ENCODE assay signal across 16 cellular contexts in the genomic region with DNA sequence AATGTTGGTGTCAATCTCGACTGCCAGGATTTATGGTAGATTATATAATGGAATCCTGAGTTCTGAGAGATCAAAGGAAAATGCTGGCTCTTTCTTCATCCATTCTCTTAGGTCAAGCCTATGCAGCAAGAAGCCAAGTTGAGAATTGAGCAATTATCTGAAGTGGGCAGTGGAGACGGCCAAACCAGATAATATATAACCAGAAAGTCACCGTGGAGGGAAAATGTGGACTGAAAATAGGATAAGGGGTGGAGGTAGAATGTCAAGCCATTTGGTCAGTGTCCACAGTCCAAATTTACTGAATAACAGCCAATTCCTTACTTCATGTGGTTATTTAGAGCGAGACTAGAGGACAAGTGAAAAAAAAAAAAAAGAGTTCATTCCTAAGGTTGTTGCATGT.
DNase-seq lines count a peak whose midpoint lies in the region; ATAC-seq and TF ChIP-seq lines count a peak whose summit lies in the region.
"Had no signal": no experiment of that assay in that cellular context is flagged by ENCODE, and none has a peak within 500 bp of the region (broad histone marks: within the 10 kb centered on the region; RNA-seq: fewer than 3 reads in every experiment).

No MANE protein-coding gene starts in this region.

- intact Hi-C loops in Right ventricle myocardium superior (cut with DNase I): no loop called here
- intact Hi-C loops in left ventricle myocardium inferior (cut with micrococcal nuclease): loop anchor here (10.0 kb wide), 1 partner anchor 425 kb away; no protein-coding TSS in a partner anchor
- intact Hi-C loops in vagina (cut with DNase I): no loop called here

- no peak overlapping the region for H3K4me2 ChIP-seq in neural cell (ENCODE audit: low read length)
- H3K4me2 ChIP-seq: BLaER1 had no signal

- H3K36me3 ChIP-seq in right atrium auricular region (no peaks in the 10 kb centered on the region), left ventricle myocardium inferior (no peaks in the 10 kb centered on the region), neural cell (ENCODE audit: insufficient read depth, low read length) (no peaks in the 10 kb centered on the region), vagina (no peaks in the 10 kb centered on the region)
- H3K36me3 ChIP-seq: BLaER1 had no signal

- no peaks in the 10 kb centered on the region for H3K9me2 ChIP-seq in neural cell (ENCODE audit: insufficient read depth, low read length)

- H2AFZ ChIP-seq in neural cell (ENCODE audit: low read depth, low read length): no peak overlapping the region

- H3K79me2 ChIP-seq in neural cell (replicated peaks; ENCODE audit: insufficient read depth, low read length): no peaks in the 10 kb centered on the region

- TF ChIP-seq POLR2A in vagina (IDR thresholded peaks at IDR 0.05): no peak

- H3K4me1 ChIP-seq in right atrium auricular region (peaks cover 0 to 6% of the 10 kb centered on the region in 2 donors), left ventricle myocardium inferior (no peaks in the 10 kb centered on the region), vagina (peaks cover 24% of the 10 kb centered on the region)
- H3K4me1 ChIP-seq: BLaER1 had no signal

- H4K20me1 ChIP-seq in neural cell (ENCODE audit: insufficient read depth): no peaks in the 10 kb centered on the region
- H4K20me1 ChIP-seq: BLaER1 had no signal

- DNase-seq in Right ventricle myocardium superior (no peak), right atrium auricular region (ENCODE audit: low spot score) (no peak), left ventricle myocardium inferior (no peak), vagina (ENCODE audit: extremely low spot score in 2 of 2) (no peak), NCI-H2081 (lab: John Stamatoyannopoulos, UW) (no peak)
- no peak for DNase-seq in stimulated activated CD4-positive, alpha-beta T cell treated with anti-CD3 and anti-CD28 coated beads, Interleukin-1b, Interleukin-23, amount 100 ng/mL, for 48 hours
- DNase-seq: CD8-positive, alpha-beta T cell; DMS79 treated with DMSO at 0.1 percent for 48 hours; HCEC 1CT; NCI-H187 treated with DMSO at 0.1 percent for 48 hours; NK-92 treated with Interleukin-12 subunit alpha and Interleukin-12 subunit beta, amount 100 ng/mL, for 24 hours; RPMI8226 had no signal

- TF ChIP-seq CTCF in right atrium auricular region (IDR thresholded peaks at IDR 0.05) (no peak), left ventricle myocardium inferior (IDR thresholded peaks at IDR 0.05; ENCODE audit: borderline replicate concordance) (no peak), neural cell (IDR thresholded peaks at IDR 0.05; ENCODE audit: poor library complexity, severe bottlenecking) (no peak), vagina (IDR thresholded peaks at IDR 0.05) (no peak)

- peak overlapping the region in 1 of 2 donors; percentile 25 for H3K27ac ChIP-seq in right atrium auricular region
- peak overlapping the region; percentile 61 for H3K27ac ChIP-seq in left ventricle myocardium inferior (replicated peaks)
- H3K27ac ChIP-seq in neural cell (ENCODE audit: low read length): no peak overlapping the region
- H3K27ac ChIP-seq in vagina: peak overlapping the region; percentile 71
- H3K27ac ChIP-seq: BLaER1, HL-60 had no signal

- H3K4me3 ChIP-seq in right atrium auricular region (no peak overlapping the region), left ventricle myocardium inferior (no peak overlapping the region), neural cell (ENCODE audit: low read length) (no peak overlapping the region), vagina (no peak overlapping the region)
- H3K4me3 ChIP-seq: BLaER1 had no signal

- no peaks in the 10 kb centered on the region for H3K9me3 ChIP-seq in right atrium auricular region
- no peaks in the 10 kb centered on the region for H3K9me3 ChIP-seq in left ventricle myocardium inferior (replicated peaks)
- H3K9me3 ChIP-seq in neural cell (ENCODE audit: low read length): no peaks in the 10 kb centered on the region
- H3K9me3 ChIP-seq in vagina: no peaks in the 10 kb centered on the region
- H3K9me3 ChIP-seq: BLaER1 had no signal

- H3F3A ChIP-seq in neural cell (ENCODE audit: insufficient read depth, low read length, poor library complexity, severe bottlenecking): no peaks in the 10 kb centered on the region

- peak; percentile 84 for ATAC-seq in Right ventricle myocardium superior (ENCODE audit: poor library complexity)
- ATAC-seq in HG03378 (IDR thresholded peaks at IDR 0.05; ENCODE audit: unreplicated experiment): no peak
- ATAC-seq: CD8-positive, alpha-beta T cell had no signal

- TF ChIP-seq EP300 in neural cell (conservative IDR thresholded peaks at IDR 0.05; ENCODE audit: poor library complexity, severe bottlenecking): peak; percentile 28

- no peak for TF ChIP-seq RAD21 in neural cell (conservative IDR thresholded peaks at IDR 0.05)

- H3K9ac ChIP-seq in neural cell (ENCODE audit: low read length): no peak overlapping the region
- H3K9ac ChIP-seq: BLaER1 had no signal

- H3K27me3 ChIP-seq in right atrium auricular region (no peaks in the 10 kb centered on the region), left ventricle myocardium inferior (ENCODE audit: low read depth) (peaks cover 14% of the 10 kb centered on the region), neural cell (ENCODE audit: insufficient read depth, low read depth, low read length) (no peaks in the 10 kb centered on the region), vagina (no peaks in the 10 kb centered on the region)
- H3K27me3 ChIP-seq: BLaER1 had no signal

TF ChIP-seq in neural cell, 6 proteins besides CTCF, POLR2A, EP300 and RAD21:
- no peak for TF ChIP-seq MXI1 (conservative IDR thresholded peaks at IDR 0.05; ENCODE audit: poor library complexity, severe bottlenecking)
- no peak for TF ChIP-seq POLR2AphosphoS5 (IDR thresholded peaks at IDR 0.05)
- no peak for TF ChIP-seq TAF1 (IDR thresholded peaks at IDR 0.05; ENCODE audit: low read depth)
- TF ChIP-seq EZH2 (IDR thresholded peaks at IDR 0.05; ENCODE audit: borderline replicate concordance, insufficient read depth, low read length, poor library complexity, severe bottlenecking): no peak
- TF ChIP-seq SMC3 (conservative IDR thresholded peaks at IDR 0.05; ENCODE audit: poor library complexity): no peak
- TF ChIP-seq, protein P1, sequence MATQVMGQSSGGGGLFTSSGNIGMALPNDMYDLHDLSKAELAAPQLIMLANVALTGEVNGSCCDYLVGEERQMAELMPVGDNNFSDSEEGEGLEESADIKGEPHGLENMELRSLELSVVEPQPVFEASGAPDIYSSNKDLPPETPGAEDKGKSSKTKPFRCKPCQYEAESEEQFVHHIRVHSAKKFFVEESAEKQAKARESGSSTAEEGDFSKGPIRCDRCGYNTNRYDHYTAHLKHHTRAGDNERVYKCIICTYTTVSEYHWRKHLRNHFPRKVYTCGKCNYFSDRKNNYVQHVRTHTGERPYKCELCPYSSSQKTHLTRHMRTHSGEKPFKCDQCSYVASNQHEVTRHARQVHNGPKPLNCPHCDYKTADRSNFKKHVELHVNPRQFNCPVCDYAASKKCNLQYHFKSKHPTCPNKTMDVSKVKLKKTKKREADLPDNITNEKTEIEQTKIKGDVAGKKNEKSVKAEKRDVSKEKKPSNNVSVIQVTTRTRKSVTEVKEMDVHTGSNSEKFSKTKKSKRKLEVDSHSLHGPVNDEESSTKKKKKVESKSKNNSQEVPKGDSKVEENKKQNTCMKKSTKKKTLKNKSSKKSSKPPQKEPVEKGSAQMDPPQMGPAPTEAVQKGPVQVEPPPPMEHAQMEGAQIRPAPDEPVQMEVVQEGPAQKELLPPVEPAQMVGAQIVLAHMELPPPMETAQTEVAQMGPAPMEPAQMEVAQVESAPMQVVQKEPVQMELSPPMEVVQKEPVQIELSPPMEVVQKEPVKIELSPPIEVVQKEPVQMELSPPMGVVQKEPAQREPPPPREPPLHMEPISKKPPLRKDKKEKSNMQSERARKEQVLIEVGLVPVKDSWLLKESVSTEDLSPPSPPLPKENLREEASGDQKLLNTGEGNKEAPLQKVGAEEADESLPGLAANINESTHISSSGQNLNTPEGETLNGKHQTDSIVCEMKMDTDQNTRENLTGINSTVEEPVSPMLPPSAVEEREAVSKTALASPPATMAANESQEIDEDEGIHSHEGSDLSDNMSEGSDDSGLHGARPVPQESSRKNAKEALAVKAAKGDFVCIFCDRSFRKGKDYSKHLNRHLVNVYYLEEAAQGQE (IDR thresholded peaks at IDR 0.05; ENCODE audit: borderline replicate concordance): no peak
